In the genomic region with DNA sequence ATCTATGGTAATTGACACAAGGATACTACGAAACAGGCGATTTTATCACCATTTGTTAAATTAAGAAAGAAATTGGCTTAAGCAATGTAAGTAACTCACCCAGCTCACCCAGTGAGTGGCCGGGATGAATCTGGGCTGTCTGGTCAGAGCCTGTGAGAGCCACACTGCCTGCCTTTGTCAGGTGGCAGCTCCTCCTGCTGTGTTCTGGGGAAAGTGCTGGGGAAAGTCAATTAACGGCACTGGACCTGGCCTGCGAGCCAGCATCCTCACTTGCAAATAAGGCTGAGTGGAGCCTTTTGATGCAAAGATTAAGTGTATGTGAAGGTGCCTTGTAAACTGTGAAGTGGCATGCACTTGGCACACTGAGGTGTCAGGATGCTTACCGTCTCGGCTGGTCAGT, we compare ENCODE assay signal across 23 cellular contexts. TPM values are rescaled to one million over a fixed set of nuclear protein-coding genes. Genes with fewer than 3 reads are reported as not detected.
DNase-seq lines count a peak whose midpoint lies in the region; ATAC-seq, FAIRE-seq and TF ChIP-seq lines count a peak whose summit lies in the region.
"Had no signal": no experiment of that assay in that cellular context is flagged by ENCODE, and none has a peak within 500 bp of the region (broad histone marks: within the 10 kb centered on the region; RNA-seq: fewer than 3 reads in every experiment).

No MANE protein-coding gene starts in this region.

- H3K9me3 ChIP-seq in HepG2 (ENCODE audit: low read length) (no peaks in the 10 kb centered on the region), right lobe of liver (no peaks in the 10 kb centered on the region), neural progenitor cell (ENCODE audit: low read depth) (no peaks in the 10 kb centered on the region)

- peaks cover 35% of the 10 kb centered on the region for H3K4me1 Mint-ChIP-seq in neural progenitor cell
- H3K4me1 Mint-ChIP-seq: CD4-positive, alpha-beta memory T cell had no signal

- 26% methylated on average over 6 of the region's 7 CpGs for WGBS in HepG2 (ENCODE audit: low lambda C conversion rate)
- 32% methylated on average over 4 of the region's 7 CpGs for WGBS in right lobe of liver (ENCODE audit: insufficient coverage, low coverage, low lambda C conversion rate, missing lambda C conversion rate)

- no peaks in the 10 kb centered on the region for H3K9me3 Mint-ChIP-seq in neural progenitor cell
- H3K9me3 Mint-ChIP-seq: CD4-positive, alpha-beta memory T cell had no signal

- H3F3A ChIP-seq in neural progenitor cell (ENCODE audit: low read depth), result peaks cover 11% of the 10 kb centered on the region

- H3K27me3 Mint-ChIP-seq in neural progenitor cell (ENCODE audit: insufficient read depth, low read depth), result peaks cover 10% of the 10 kb centered on the region

- H4K20me1 ChIP-seq in HepG2 (ENCODE audit: insufficient read depth, low read length) (no peaks in the 10 kb centered on the region), neural progenitor cell (ENCODE audit: low read depth) (no peaks in the 10 kb centered on the region)

- H3K9ac ChIP-seq in HepG2 (ENCODE audit: insufficient read depth, low read depth, low read length), result no peak overlapping the region
- H3K9ac ChIP-seq in neural progenitor cell, result no peak overlapping the region

- H2AFZ ChIP-seq in HepG2 (ENCODE audit: low read length) (no peak overlapping the region), neural progenitor cell (replicated peaks) (no peak overlapping the region)

- intact Hi-C loops in HepG2 (cut with micrococcal nuclease; ENCODE audit: unreplicated experiment), result no loop called here
- intact Hi-C loops in right lobe of liver (cut with DNase I), result no loop called here

- no peak for TF ChIP-seq RAD21 in HepG2 (CRISPR knock-in tag; IDR thresholded peaks at IDR 0.05)

- H3K4me3 Mint-ChIP-seq in neural progenitor cell, result no peak overlapping the region
- H3K4me3 Mint-ChIP-seq: CD4-positive, alpha-beta memory T cell had no signal

- no peaks in the 10 kb centered on the region for H3K36me3 ChIP-seq in HepG2 (replicated peaks in 1 of 2; ENCODE audit: control insufficient read depth in 1 of 2, insufficient read depth in 2 of 2, low read length in 2 of 2)
- H3K36me3 ChIP-seq in right lobe of liver, result no peaks in the 10 kb centered on the region
- H3K36me3 ChIP-seq in neural progenitor cell, result no peaks in the 10 kb centered on the region

- no peak overlapping the region for H3K4me2 ChIP-seq in HepG2 (ENCODE audit: low read depth, low read length)
- peak overlapping the region; percentile 28 for H3K4me2 ChIP-seq in neural progenitor cell

- peaks cover 6 to 15% of the 10 kb centered on the region in 2 experiments; a peak in 4 of 5 replicates for H3K27me3 ChIP-seq in HepG2 (ENCODE audit: control insufficient read depth in 1 of 2, insufficient read depth in 2 of 2, low read length in 2 of 2)
- no peaks in the 10 kb centered on the region for H3K27me3 ChIP-seq in right lobe of liver
- no peaks in the 10 kb centered on the region for H3K27me3 ChIP-seq in neural progenitor cell
- H3K27me3 ChIP-seq in foreskin keratinocyte, result no peaks in the 10 kb centered on the region

- H3K27ac Mint-ChIP-seq in neural progenitor cell, result no peak overlapping the region
- H3K27ac Mint-ChIP-seq: CD4-positive, alpha-beta memory T cell had no signal

- ATAC-seq in HepG2 (no peak), right lobe of liver (no peak), GM18517 (IDR thresholded peaks at IDR 0.05; ENCODE audit: unreplicated experiment) (no peak), foreskin keratinocyte (no peak)
- ATAC-seq: HCT116 had no signal

- in situ Hi-C loops in HepG2 (cut with HindIII; ENCODE audit: extremely low pct_ligation_motif_present, low pct_unique_long_range_greater_than_20kb), result no loop called here

- no peak overlapping the region for H3K27ac ChIP-seq in HepG2 (ENCODE audit: extremely low read length, insufficient read depth, low read length)
- H3K27ac ChIP-seq in right lobe of liver, result no peak overlapping the region
- H3K27ac ChIP-seq in neural progenitor cell, result no peak overlapping the region
- H3K27ac ChIP-seq in foreskin keratinocyte, result no peak overlapping the region

- H3K79me2 ChIP-seq in HepG2 (ENCODE audit: insufficient read depth, low read length) (no peaks in the 10 kb centered on the region), neural progenitor cell (ENCODE audit: low read depth) (no peaks in the 10 kb centered on the region)

- H3K4me1 ChIP-seq in HepG2 (ENCODE audit: insufficient read depth, low read length), result 0 out of 2 replicates have a peak, but pooled peaks cover 2% of the 10 kb centered on the region
- no peaks in the 10 kb centered on the region for H3K4me1 ChIP-seq in right lobe of liver
- H3K4me1 ChIP-seq in neural progenitor cell, result peaks cover 29% of the 10 kb centered on the region
- no peaks in the 10 kb centered on the region for H3K4me1 ChIP-seq in foreskin keratinocyte

- H3K4me3 ChIP-seq in HepG2 (replicated peaks in 1 of 3; ENCODE audit: insufficient read depth in 1 of 3, low read depth in 2 of 3, low read length in 3 of 3) (no peak overlapping the region), right lobe of liver (no peak overlapping the region), neural progenitor cell (no peak overlapping the region)

- TF ChIP-seq POLR2A in HepG2 (IDR thresholded peaks at IDR 0.05; ENCODE audit: insufficient read depth in 1 of 2, low read depth in 2 of 2, low read length in 2 of 2) (no peak), right lobe of liver (IDR thresholded peaks at IDR 0.05) (no peak)

- DNase-seq in HepG2 (ENCODE audit: low spot score), result no peak
- no peak for DNase-seq in right lobe of liver
- peak; percentile 47 for DNase-seq in ecto neural progenitor cell (ENCODE audit: low spot score)
- peak; percentile 70 for DNase-seq in neural progenitor cell (ENCODE audit: low spot score)
- no peak for DNase-seq in HuH-7 (ENCODE audit: low spot score)
- no peak for DNase-seq in foreskin keratinocyte
- DNase-seq: C1 segment of cervical spinal cord; Caco-2; CD4-positive, alpha-beta memory T cell; GDM1; Kasumi-1; MV-4-11; NCI-H1105; NCI-H146; NCI-H1930; NCI-H2107; NCI-H524; NCI-H774 had no signal

- TF ChIP-seq EP300 in HepG2 (IDR thresholded peaks at IDR 0.05; ENCODE audit: low read depth in 2 of 2, low read length in 2 of 2) (no peak), HepG2 (CRISPR knock-in tag; IDR thresholded peaks at IDR 0.05; ENCODE audit: borderline replicate concordance) (no peak)

- TF ChIP-seq CTCF in HepG2 (CRISPR knock-in tag; IDR thresholded peaks at IDR 0.05) (peak; percentile 7; the same call in 1 of the 2 replicates), right lobe of liver (IDR thresholded peaks at IDR 0.05) (no peak), neural progenitor cell (IDR thresholded peaks at IDR 0.05) (no peak), foreskin keratinocyte (conservative IDR thresholded peaks at IDR 0.05) (no peak)

- POLR2A ChIA-PET in HepG2 (lab: Yijun Ruan, JAX), result no interaction called here

- FAIRE-seq in HepG2 (lab: Jason Lieb, UNC), result no peak
- FAIRE-seq: A204.1, GM12891, RCC 7860 had no signal

- BruUV-seq in HepG2 (replicated peaks; lab: Mats Ljungman, UMichigan), result no TSS peak

- H3K36me3 Mint-ChIP-seq in neural progenitor cell, result no peaks in the 10 kb centered on the region
- H3K36me3 Mint-ChIP-seq: CD4-positive, alpha-beta memory T cell had no signal

- CTCF ChIA-PET in HepG2 (lab: Yijun Ruan, JAX; ENCODE audit: low intra/inter-chr PET ratio, low total read pairs), result no interaction called here

TF ChIP-seq in HepG2, 621 proteins besides CTCF, POLR2A, EP300 and RAD21 (continues in another document):
- TF ChIP-seq GATAD1 (CRISPR knock-in tag; IDR thresholded peaks at IDR 0.05) (no peak), ZNF749 (CRISPR knock-in tag; IDR thresholded peaks at IDR 0.05; ENCODE audit: borderline replicate concordance) (no peak), ZNF790 (CRISPR knock-in tag; IDR thresholded peaks at IDR 0.05; ENCODE audit: borderline replicate concordance) (no peak), SCMH1 (CRISPR knock-in tag; IDR thresholded peaks at IDR 0.05; ENCODE audit: borderline replicate concordance) (no peak), MIER2 (CRISPR knock-in tag; IDR thresholded peaks at IDR 0.05) (no peak)

RNA-seq across cellular contexts. Expression of a gene that starts 13.4 kb away (rescaled TPM):
- total RNA-seq in HepG2 (2016; rRNA removed; fragmentation: Illumina TruSeq; extraction: Trizol) (not detected in 2 replicates), right lobe of liver (100 to 1,000 TPM in 1 of 6 experiments, 10 to 100 TPM in 5; 17.5 to 116 (median 65.3) TPM), neural progenitor cell (ENCODE audit: low replicate concordance) (0.09 and 0.74 TPM in 2 replicates), foreskin keratinocyte (not detected in 2 replicates)
- not detected in 2 replicates for total RNA-seq in HepG2 (2016; cell fraction: cytosol; rRNA removed; fragmentation: Illumina TruSeq; extraction: Trizol; ENCODE audit: low read depth)
- not detected in 2 replicates for total RNA-seq in HepG2 (2016; cell fraction: insoluble cytoplasmic fraction; rRNA removed; fragmentation: Illumina TruSeq; extraction: Trizol)
- total RNA-seq in HepG2 (2016; cell fraction: membrane; rRNA removed; fragmentation: Illumina TruSeq; extraction: Trizol), result not detected in 2 replicates
- total RNA-seq in HepG2 (2016; cell fraction: nucleus; rRNA removed; fragmentation: Illumina TruSeq; extraction: Trizol), result not detected in 2 replicates
- polyA plus RNA-seq in HepG2 (2011; rRNA removed) (not detected in 2 replicates), foreskin keratinocyte (not detected in 2 replicates)
- polyA plus RNA-seq in HepG2 (2011; cell fraction: cytosol; rRNA removed), result 0.05 TPM in 1 of 2 replicates, not detected in the other
- 0.40 TPM in 1 of 2 replicates, not detected in the other for polyA plus RNA-seq in HepG2 (2011; cell fraction: nucleus; rRNA removed)
- polyA plus RNA-seq in HepG2 (2012), result not detected in 2 replicates
- polyA plus RNA-seq in HepG2 (2016; cell fraction: cytosol; fragmentation: Illumina TruSeq; extraction: Trizol; ENCODE audit: low read depth), result not detected in 2 replicates
- not detected in 2 replicates for polyA plus RNA-seq in HepG2 (2016; cell fraction: insoluble cytoplasmic fraction; fragmentation: Illumina TruSeq; extraction: Trizol; ENCODE audit: low read depth)
- polyA plus RNA-seq in HepG2 (2016; cell fraction: membrane; fragmentation: Illumina TruSeq; extraction: Trizol; ENCODE audit: low read depth), result not detected in 2 replicates
- not detected in 2 replicates for polyA plus RNA-seq in HepG2 (2016; cell fraction: nucleus; fragmentation: Illumina TruSeq; extraction: Trizol; ENCODE audit: insufficient read depth, low read depth)
- polyA minus RNA-seq in HepG2 (2011; rRNA and poly(A)+ RNA removed; ENCODE audit: low replicate concordance), result not detected in 2 replicates
- not detected in 2 replicates for polyA minus RNA-seq in HepG2 (2011; cell fraction: cytosol; rRNA and poly(A)+ RNA removed)
- polyA minus RNA-seq in HepG2 (2011; cell fraction: nucleus; rRNA and poly(A)+ RNA removed), result not detected in 2 replicates
- total RNA-seq: CD4-positive, alpha-beta memory T cell had no signal
- polyA plus RNA-seq: CD4-positive, alpha-beta memory T cell had no signal

Comparison
In these comparisons a context has a peak if more than half of its experiments do, and no peak if none do; other contexts are left out.
1. RNA of a gene that starts 13.4 kb away (total RNA-seq): 17.5 to 116 TPM in right lobe of liver; 0.09 to 0.74 TPM in neural progenitor cell, not detected in HepG2 and not detected in foreskin keratinocyte; every median in the first group is over 10 times any median in the second.
2. DNase-seq: peak in ecto neural progenitor cell (single experiment) and neural progenitor cell (single experiment); none in HepG2 (single experiment), right lobe of liver (0 of 3), HuH-7 (single experiment) and foreskin keratinocyte (0 of 2).